Comparison of ENCODE assay signal across 9 cellular contexts in the genomic region with DNA sequence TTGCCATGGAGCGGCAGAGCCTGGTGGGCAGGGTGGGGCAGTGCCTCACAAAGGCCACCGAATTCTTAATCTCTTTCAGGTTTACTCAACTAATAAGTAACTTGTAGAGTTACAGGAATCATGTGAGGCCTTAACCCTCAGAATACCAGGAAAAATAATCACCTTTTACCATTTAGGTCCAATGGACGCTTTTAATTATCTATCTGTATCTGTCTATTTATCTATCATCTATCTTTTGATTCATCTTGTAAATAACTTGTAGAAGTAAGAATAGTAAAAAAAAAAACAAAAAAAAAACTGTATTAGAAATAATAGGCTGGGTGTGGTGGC. TPM values are rescaled to one million over a fixed set of nuclear protein-coding genes. Genes with fewer than 3 reads are reported as not detected.
DNase-seq lines count a peak whose midpoint lies in the region; ATAC-seq and TF ChIP-seq lines count a peak whose summit lies in the region.
"Had no signal": no experiment of that assay in that cellular context is flagged by ENCODE, and none has a peak within 500 bp of the region (broad histone marks: within the 10 kb centered on the region; RNA-seq: fewer than 3 reads in every experiment).

No MANE protein-coding gene starts in this region.

- H3K27ac Mint-ChIP-seq in Calu3 (ENCODE audit: unreplicated experiment): peak overlapping the region; percentile 84

- 16 to 25% methylated on average over 2 to 3 of the region's 3 CpGs for WGBS in esophagus squamous epithelium, 2 donors

- H3K4me3 ChIP-seq in esophagus squamous epithelium: peak overlapping the region in 3 of 4 donors; percentile 18 to 51 (median 31)
- H3K4me3 ChIP-seq: MG63 had no signal

- H3K27me3 Mint-ChIP-seq in Calu3 (ENCODE audit: unreplicated experiment): peaks cover 11% of the 10 kb centered on the region

- H3K4me3 Mint-ChIP-seq in Calu3 (ENCODE audit: low read depth, unreplicated experiment): peak overlapping the region; percentile 48

- H3K4me1 ChIP-seq in esophagus squamous epithelium: peaks cover 36 to 84% (median 48%) of the 10 kb centered on the region in 3 donors

- H3K36me3 Mint-ChIP-seq in Calu3 (ENCODE audit: insufficient read depth, unreplicated experiment): peaks cover 16% of the 10 kb centered on the region

- H3K9me3 Mint-ChIP-seq in Calu3 (ENCODE audit: low read depth, unreplicated experiment): peaks cover 3% of the 10 kb centered on the region

- no peak for ATAC-seq in HG03025 (IDR thresholded peaks at IDR 0.05; ENCODE audit: low FRiP score, unreplicated experiment)
- no peak for ATAC-seq in HG03135 (IDR thresholded peaks at IDR 0.05; ENCODE audit: unreplicated experiment)

- TF ChIP-seq CTCF in Calu3 (IDR thresholded peaks at IDR 0.05; ENCODE audit: unreplicated experiment) (no peak), RWPE1 (conservative IDR thresholded peaks at IDR 0.05; ENCODE audit: low read depth) (no peak), esophagus squamous epithelium (IDR thresholded peaks at IDR 0.05) (peak in 1 of 6 experiments; percentile 29)

- peaks cover 41% of the 10 kb centered on the region for H3K4me1 Mint-ChIP-seq in Calu3 (ENCODE audit: low read depth, unreplicated experiment)

- POLR2A ChIA-PET in RWPE1 (lab: Yijun Ruan, JAX; ENCODE audit: low non-redundant PET): interaction anchor here (0.7 to 4.6 kb wide), 4 partner anchors 12 to 144 kb away, joined by 5 to 42 read pairs (median 8); partner anchors contain the start of gene S100A11

- TF ChIP-seq POLR2A in esophagus squamous epithelium (IDR thresholded peaks at IDR 0.05): no peak

- peaks cover 0 to 10% (median 0%) of the 10 kb centered on the region in 4 donors for H3K27me3 ChIP-seq in esophagus squamous epithelium

- H3K36me3 ChIP-seq in esophagus squamous epithelium: no peaks in the 10 kb centered on the region
- H3K36me3 ChIP-seq: MG63 had no signal

- no TSS peak for BruUV-seq in Calu3 (replicated peaks; lab: Mats Ljungman, UMichigan)

- CTCF ChIA-PET in Calu3 (lab: Charles Lee) (interaction anchor here (0.6 to 4.1 kb wide), 12 partner anchors 9 to 410 kb away, joined by 3 to 59 read pairs (median 4); partner anchors contain the start of gene S100A11), RWPE1 (lab: Yijun Ruan, JAX) (interaction anchor here (1.8 kb wide), 1 partner anchor 14 kb away, joined by 6 read pairs; no protein-coding TSS in a partner anchor)

- H3K27ac ChIP-seq in RWPE1 (peak overlapping the region; percentile 100), esophagus squamous epithelium (peak overlapping the region; percentile 96 to 99 (median 98))

- intact Hi-C loops in Calu3 (cut with micrococcal nuclease; ENCODE audit: unreplicated experiment): loop anchor here (2.0 kb wide), 1 partner anchor 14 kb away; no protein-coding TSS in a partner anchor
- intact Hi-C loops in esophagus squamous epithelium (cut with DNase I): no loop called here

- no peaks in the 10 kb centered on the region for H3K9me3 ChIP-seq in esophagus squamous epithelium
- H3K9me3 ChIP-seq: MG63 had no signal

- DNase-seq in Calu3: no peak
- no peak for DNase-seq in RWPE1 (ENCODE audit: low spot score)
- DNase-seq in esophagus squamous epithelium (lab: John Stamatoyannopoulos, UW): no peak
- DNase-seq in renal cortical epithelial cell (ENCODE audit: low read depth): peak; percentile 95
- no peak for DNase-seq in DMS153 treated with DMSO at 0.1 percent for 48 hours (lab: John Stamatoyannopoulos, UW; ENCODE audit: unreplicated experiment)
- DNase-seq in NCI-H1092 treated with DMSO at 0.1 percent for 48 hours (lab: John Stamatoyannopoulos, UW): no peak

RNA-seq across cellular contexts. Expression of gene S100A11, which starts 11.8 kb away (rescaled TPM):
- total RNA-seq in Calu3 (2022): 1,217 and 1,326 TPM in 2 replicates
- total RNA-seq in esophagus squamous epithelium: 1,000 to 10,000 TPM in 3 of 4 donors, 100 to 1,000 TPM in 1; 900 to 2,319 (median 1,590) TPM
- 57.5 and 77.9 TPM in 2 replicates for total RNA-seq in renal cortical epithelial cell

RNA-seq across cellular contexts. Expression of gene TCHHL1, which starts 40.3 kb away (rescaled TPM):
- not detected in 2 replicates for total RNA-seq in Calu3 (2022)
- not detected for total RNA-seq in esophagus squamous epithelium
- not detected in 2 replicates for total RNA-seq in renal cortical epithelial cell

RNA-seq across cellular contexts. Expression of gene S100A10, which starts 54.9 kb away (rescaled TPM):
- total RNA-seq in Calu3 (2022) (882 and 921 TPM in 2 replicates), esophagus squamous epithelium (100 to 1,000 TPM; 301 to 611 (median 447) TPM), renal cortical epithelial cell (221 and 239 TPM in 2 replicates)

Comparison
In these comparisons a context has a peak if more than half of its experiments do, and no peak if none do; other contexts are left out.
1. RNA of gene S100A11, which starts 11.8 kb away (total RNA-seq): 900 to 2,319 TPM in esophagus squamous epithelium and 1,217 to 1,326 TPM in Calu3; 57.5 to 77.9 TPM in renal cortical epithelial cell; every median in the first group is over 10 times any median in the second.